16 cellular contexts compared by ENCODE assay signal in the genomic region with DNA sequence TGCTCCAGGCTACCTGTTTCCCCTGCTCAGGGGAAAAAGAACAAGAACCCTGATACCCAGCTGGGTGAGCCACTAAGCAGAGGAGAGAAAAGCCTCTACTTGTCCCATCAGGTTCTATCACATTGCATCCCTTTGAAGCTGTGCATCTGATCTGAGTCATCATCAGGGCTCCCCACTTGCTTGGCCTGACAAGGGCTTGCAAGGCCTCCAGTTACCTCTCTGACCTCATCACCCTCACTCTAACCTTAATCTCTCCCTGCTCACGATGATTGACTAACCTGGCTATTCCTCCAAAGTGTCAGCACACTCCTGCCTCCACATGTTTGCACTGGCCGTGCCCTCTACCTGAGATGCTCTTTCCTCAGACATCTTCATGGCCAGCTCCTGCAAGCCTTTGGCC.
DNase-seq lines count a peak whose midpoint lies in the region; ATAC-seq and TF ChIP-seq lines count a peak whose summit lies in the region.
"Had no signal": no experiment of that assay in that cellular context is flagged by ENCODE, and none has a peak within 500 bp of the region (broad histone marks: within the 10 kb centered on the region; RNA-seq: fewer than 3 reads in every experiment).

No MANE protein-coding gene starts in this region.

- no peak overlapping the region for H3K9ac ChIP-seq in neural cell (ENCODE audit: low read length)

- H3K27me3 Mint-ChIP-seq in activated T-cell treated with anti-CD3 and anti-CD28 coated beads, Interleukin-2, amount 50 U/mL, for 24 hours = peaks cover 18% of the 10 kb centered on the region
- H3K27me3 Mint-ChIP-seq: CD4-positive, CD25-positive, alpha-beta regulatory T cell had no signal

- ATAC-seq in esophagus mucosa (peak; percentile 99), GM19397 (IDR thresholded peaks at IDR 0.05; ENCODE audit: unreplicated experiment) (no peak)
- ATAC-seq: GM23338 had no signal

- H3K4me1 Mint-ChIP-seq in activated T-cell treated with anti-CD3 and anti-CD28 coated beads, Interleukin-2, amount 50 U/mL, for 24 hours (ENCODE audit: low read depth) = no peaks in the 10 kb centered on the region
- H3K4me1 Mint-ChIP-seq: CD4-positive, CD25-positive, alpha-beta regulatory T cell; CD8-positive, alpha-beta memory T cell; GM23338 had no signal

- TF ChIP-seq CTCF in neural cell (IDR thresholded peaks at IDR 0.05; ENCODE audit: poor library complexity, severe bottlenecking) = no peak

- no peak overlapping the region for H3K4me2 ChIP-seq in neural cell (ENCODE audit: low read length)
- H3K4me2 ChIP-seq: GM23338 had no signal

- no peak overlapping the region for H3K4me3 ChIP-seq in neural cell (ENCODE audit: low read length)
- H3K4me3 ChIP-seq: GM23338 had no signal

- H3K9me2 ChIP-seq in neural cell (ENCODE audit: insufficient read depth, low read length) = no peaks in the 10 kb centered on the region

- no peaks in the 10 kb centered on the region for H3K36me3 Mint-ChIP-seq in activated T-cell treated with anti-CD3 and anti-CD28 coated beads, Interleukin-2, amount 50 U/mL, for 24 hours (ENCODE audit: low read depth)
- H3K36me3 Mint-ChIP-seq: CD4-positive, CD25-positive, alpha-beta regulatory T cell; CD8-positive, alpha-beta memory T cell had no signal

- no peaks in the 10 kb centered on the region for H3K9me3 Mint-ChIP-seq in activated T-cell treated with anti-CD3 and anti-CD28 coated beads, Interleukin-2, amount 50 U/mL, for 24 hours

- no peak for TF ChIP-seq EP300 in neural cell (conservative IDR thresholded peaks at IDR 0.05; ENCODE audit: poor library complexity, severe bottlenecking)

- no peaks in the 10 kb centered on the region for H4K20me1 ChIP-seq in neural cell (ENCODE audit: insufficient read depth)

- no peaks in the 10 kb centered on the region for H3K27me3 ChIP-seq in neural cell (ENCODE audit: insufficient read depth, low read depth, low read length)
- H3K27me3 ChIP-seq: BE2C had no signal

- H3K79me2 ChIP-seq in neural cell (replicated peaks; ENCODE audit: insufficient read depth, low read length) = no peaks in the 10 kb centered on the region

- H3K4me3 Mint-ChIP-seq in activated T-cell treated with anti-CD3 and anti-CD28 coated beads, Interleukin-2, amount 50 U/mL, for 24 hours = no peak overlapping the region
- H3K4me3 Mint-ChIP-seq: CD4-positive, CD25-positive, alpha-beta regulatory T cell; CD8-positive, alpha-beta memory T cell; GM23338 had no signal

- TF ChIP-seq RAD21 in neural cell (conservative IDR thresholded peaks at IDR 0.05) = no peak

- no peak overlapping the region for H3K27ac Mint-ChIP-seq in activated T-cell treated with anti-CD3 and anti-CD28 coated beads, Interleukin-2, amount 50 U/mL, for 24 hours
- H3K27ac Mint-ChIP-seq: CD4-positive, CD25-positive, alpha-beta regulatory T cell; CD8-positive, alpha-beta memory T cell; GM23338 had no signal

- no peaks in the 10 kb centered on the region for H3K9me3 ChIP-seq in neural cell (ENCODE audit: low read length)
- H3K9me3 ChIP-seq: BE2C had no signal

- DNase-seq in SW480 (ENCODE audit: low spot score) (peak; percentile 39), substantia nigra (lab: John Stamatoyannopoulos, UW) (no peak)
- no peak for DNase-seq in activated T-cell treated with anti-CD3 and anti-CD28 coated beads, Interleukin-2, amount 50 U/mL, for 24 hours
- DNase-seq: ACHN; BE2C; C1 segment of cervical spinal cord; CD4-positive, CD25-positive, alpha-beta regulatory T cell; CD8-positive, alpha-beta memory T cell; COR-L47; DMS 273 treated with DMSO at 0.1 percent for 48 hours; DMS53; HCEC 1CT had no signal

- no peaks in the 10 kb centered on the region for H3F3A ChIP-seq in neural cell (ENCODE audit: insufficient read depth, low read length, poor library complexity, severe bottlenecking)

- H3K27ac ChIP-seq in neural cell (ENCODE audit: low read length) (peak overlapping the region; percentile 15), substantia nigra (ENCODE audit: low read depth, low read length, poor library complexity, severe bottlenecking) (no peak overlapping the region)

- H3K36me3 ChIP-seq in neural cell (ENCODE audit: insufficient read depth, low read length) = no peaks in the 10 kb centered on the region
- H3K36me3 ChIP-seq: BE2C had no signal

- no peak overlapping the region for H2AFZ ChIP-seq in neural cell (ENCODE audit: low read depth, low read length)
- H2AFZ ChIP-seq: GM23338 had no signal

TF ChIP-seq in neural cell, 6 proteins besides CTCF, POLR2A, EP300 and RAD21:
- TF ChIP-seq SMC3 (conservative IDR thresholded peaks at IDR 0.05; ENCODE audit: poor library complexity) = no peak
- TF ChIP-seq POLR2AphosphoS5 (IDR thresholded peaks at IDR 0.05) = no peak
- TF ChIP-seq, protein P1, sequence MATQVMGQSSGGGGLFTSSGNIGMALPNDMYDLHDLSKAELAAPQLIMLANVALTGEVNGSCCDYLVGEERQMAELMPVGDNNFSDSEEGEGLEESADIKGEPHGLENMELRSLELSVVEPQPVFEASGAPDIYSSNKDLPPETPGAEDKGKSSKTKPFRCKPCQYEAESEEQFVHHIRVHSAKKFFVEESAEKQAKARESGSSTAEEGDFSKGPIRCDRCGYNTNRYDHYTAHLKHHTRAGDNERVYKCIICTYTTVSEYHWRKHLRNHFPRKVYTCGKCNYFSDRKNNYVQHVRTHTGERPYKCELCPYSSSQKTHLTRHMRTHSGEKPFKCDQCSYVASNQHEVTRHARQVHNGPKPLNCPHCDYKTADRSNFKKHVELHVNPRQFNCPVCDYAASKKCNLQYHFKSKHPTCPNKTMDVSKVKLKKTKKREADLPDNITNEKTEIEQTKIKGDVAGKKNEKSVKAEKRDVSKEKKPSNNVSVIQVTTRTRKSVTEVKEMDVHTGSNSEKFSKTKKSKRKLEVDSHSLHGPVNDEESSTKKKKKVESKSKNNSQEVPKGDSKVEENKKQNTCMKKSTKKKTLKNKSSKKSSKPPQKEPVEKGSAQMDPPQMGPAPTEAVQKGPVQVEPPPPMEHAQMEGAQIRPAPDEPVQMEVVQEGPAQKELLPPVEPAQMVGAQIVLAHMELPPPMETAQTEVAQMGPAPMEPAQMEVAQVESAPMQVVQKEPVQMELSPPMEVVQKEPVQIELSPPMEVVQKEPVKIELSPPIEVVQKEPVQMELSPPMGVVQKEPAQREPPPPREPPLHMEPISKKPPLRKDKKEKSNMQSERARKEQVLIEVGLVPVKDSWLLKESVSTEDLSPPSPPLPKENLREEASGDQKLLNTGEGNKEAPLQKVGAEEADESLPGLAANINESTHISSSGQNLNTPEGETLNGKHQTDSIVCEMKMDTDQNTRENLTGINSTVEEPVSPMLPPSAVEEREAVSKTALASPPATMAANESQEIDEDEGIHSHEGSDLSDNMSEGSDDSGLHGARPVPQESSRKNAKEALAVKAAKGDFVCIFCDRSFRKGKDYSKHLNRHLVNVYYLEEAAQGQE (IDR thresholded peaks at IDR 0.05; ENCODE audit: borderline replicate concordance) = no peak
